In genomic region chr2:231621051-231621879, GRCh38 we compare ENCODE assay signal across 9 cellular contexts. TPM values are rescaled to one million over a fixed set of nuclear protein-coding genes. Genes with fewer than 3 reads are reported as not detected.
DNase-seq lines count a peak whose midpoint lies in the region; ATAC-seq and TF ChIP-seq lines count a peak whose summit lies in the region.
"Had no signal": no experiment of that assay in that cellular context is flagged by ENCODE, and none has a peak within 500 bp of the region (broad histone marks: within the 10 kb centered on the region; RNA-seq: fewer than 3 reads in every experiment).

No MANE protein-coding gene starts in this region.

- ATAC-seq in natural killer cell (peak in 2 of 3 donors; percentile 32 to 53), HG02798 (IDR thresholded peaks at IDR 0.05; ENCODE audit: poor library complexity, unreplicated experiment) (no peak), HG03095 (IDR thresholded peaks at IDR 0.05; ENCODE audit: unreplicated experiment) (no peak)

- no peak overlapping the region for H3K4me3 Mint-ChIP-seq in natural killer cell

- H3K9me3 ChIP-seq in adrenal gland (replicated peaks in 1 of 3), result no peaks in the 10 kb centered on the region

- intact Hi-C loops in natural killer cell (cut with micrococcal nuclease) (no loop called here), adrenal gland (cut with DNase I) (no loop called here)

- H3K4me1 ChIP-seq in adrenal gland (replicated peaks in 1 of 2), result peaks cover 0 to 4% of the 10 kb centered on the region in 2 donors

- H3K27ac Mint-ChIP-seq in natural killer cell, result no peak overlapping the region
- H3K27ac Mint-ChIP-seq: IgD-negative memory B cell had no signal

- no peak for TF ChIP-seq POLR2A in adrenal gland (IDR thresholded peaks at IDR 0.05)

- H3K4me1 Mint-ChIP-seq in natural killer cell, result no peaks in the 10 kb centered on the region

- no peaks in the 10 kb centered on the region for H3K36me3 ChIP-seq in adrenal gland (replicated peaks in 1 of 2)

- H3K4me3 ChIP-seq in AG10803 (ENCODE audit: low read length), result no peak overlapping the region
- H3K4me3 ChIP-seq in adrenal gland, result no peak overlapping the region

- WGBS in adrenal gland, 4 donors, result 56 to 77% (median 62%) methylated on average over 20 to 25 of the region's 25 CpGs

- DNase-seq in AG10803 (ENCODE audit: low read depth), result peak; percentile 15
- DNase-seq in NCI-H1092 treated with DMSO at 0.1 percent for 48 hours (lab: John Stamatoyannopoulos, UW), result peak; percentile 52
- no peak for DNase-seq in natural killer cell
- DNase-seq in effector CD8-positive, alpha-beta T cell (lab: John Stamatoyannopoulos, UW), result no peak
- no peak for DNase-seq in adrenal gland

- H3K36me3 Mint-ChIP-seq in natural killer cell, result no peaks in the 10 kb centered on the region
- H3K36me3 Mint-ChIP-seq: IgD-negative memory B cell had no signal

- H3K27me3 Mint-ChIP-seq in natural killer cell (ENCODE audit: low read depth in 2 of 2), result no peaks in the 10 kb centered on the region
- H3K27me3 Mint-ChIP-seq: IgD-negative memory B cell had no signal

- TF ChIP-seq CTCF in AG10803 (conservative IDR thresholded peaks at IDR 0.05; ENCODE audit: low read length) (no peak), natural killer cell (IDR thresholded peaks at IDR 0.05) (no peak), adrenal gland (IDR thresholded peaks at IDR 0.05) (no peak)

- no peaks in the 10 kb centered on the region for H3K9me3 Mint-ChIP-seq in natural killer cell
- H3K9me3 Mint-ChIP-seq: IgD-negative memory B cell had no signal

- peak overlapping the region; percentile 69 for H3K27ac ChIP-seq in cingulate gyrus (ENCODE audit: low read depth, low read length)
- H3K27ac ChIP-seq in adrenal gland, result peak overlapping the region in 2 of 5 donors; percentile 21 to 25

- no peaks in the 10 kb centered on the region for H3K27me3 ChIP-seq in adrenal gland

RNA-seq across cellular contexts. Expression of gene TEX44, which starts 28.6 kb away (rescaled TPM):
- total RNA-seq in natural killer cell, result not detected
- not detected for total RNA-seq in adrenal gland
- not detected for polyA plus RNA-seq in adrenal gland
- polyA plus RNA-seq: IgD-negative memory B cell had no signal

Comparison
In these comparisons a context has a peak if more than half of its experiments do, and no peak if none do; other contexts are left out.
1. DNase-seq: peak in AG10803 (single experiment) and NCI-H1092 treated with DMSO at 0.1 percent for 48 hours (single experiment); none in natural killer cell (single experiment), effector CD8-positive, alpha-beta T cell (single experiment) and adrenal gland (0 of 7).
2. ATAC-seq: peak in natural killer cell (2 of 3); none in HG02798 (single experiment) and HG03095 (single experiment).